In the genomic region with DNA sequence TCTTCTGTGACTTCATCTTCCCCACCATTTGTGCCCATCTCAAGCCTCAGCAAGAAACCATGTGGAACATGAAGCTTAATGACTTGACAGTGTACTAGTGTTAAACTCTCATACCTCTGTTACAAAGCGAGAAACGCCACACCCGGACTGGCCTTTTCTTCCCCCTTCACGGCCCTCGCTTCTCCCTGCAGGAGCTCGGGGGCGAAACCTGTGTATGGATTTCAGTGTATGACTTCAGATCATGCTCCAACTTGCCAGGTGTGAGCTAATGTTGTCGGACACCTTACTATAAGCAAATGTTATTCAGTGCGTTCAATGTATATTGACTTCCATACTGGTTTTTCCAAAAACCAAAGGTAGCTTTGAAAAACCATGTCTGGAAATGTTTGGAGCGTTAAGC, we compare ENCODE assay signal across 15 cellular contexts. TPM values are rescaled to one million over a fixed set of nuclear protein-coding genes. Genes with fewer than 3 reads are reported as not detected.
A peak's percentile ranks its signal among the peaks of the same experiment; 100 is the strongest.
DNase-seq lines count a peak whose midpoint lies in the region; ATAC-seq, FAIRE-seq and TF ChIP-seq lines count a peak whose summit lies in the region.
"Had no signal": no experiment of that assay in that cellular context is flagged by ENCODE, and none has a peak within 500 bp of the region (broad histone marks: within the 10 kb centered on the region; RNA-seq: fewer than 3 reads in every experiment).

No MANE protein-coding gene starts in this region.

- in situ Hi-C loops in HepG2 (cut with HindIII; ENCODE audit: extremely low pct_ligation_motif_present, low pct_unique_long_range_greater_than_20kb), result no loop called here

- H3K27me3 ChIP-seq in HepG2 (ENCODE audit: control insufficient read depth in 1 of 2, insufficient read depth in 2 of 2, low read length in 2 of 2) (no peaks in the 10 kb centered on the region), right lobe of liver (no peaks in the 10 kb centered on the region), esophagus squamous epithelium (no peaks in the 10 kb centered on the region)
- H3K27me3 ChIP-seq: BE2C had no signal

- TF ChIP-seq RAD21 in HepG2 (CRISPR knock-in tag; IDR thresholded peaks at IDR 0.05), result no peak

- intact Hi-C loops in HepG2 (cut with micrococcal nuclease; ENCODE audit: unreplicated experiment), result no loop called here
- intact Hi-C loops in right lobe of liver (cut with DNase I), result no loop called here
- intact Hi-C loops in esophagus squamous epithelium (cut with DNase I), result no loop called here

- BruUV-seq in HepG2 (replicated peaks; lab: Mats Ljungman, UMichigan), result no TSS peak

- TF ChIP-seq EP300 in HepG2 (IDR thresholded peaks at IDR 0.05; ENCODE audit: low read depth in 2 of 2, low read length in 2 of 2) (no peak), HepG2 (CRISPR knock-in tag; IDR thresholded peaks at IDR 0.05; ENCODE audit: borderline replicate concordance) (no peak)

- TF ChIP-seq CTCF in HepG2 (CRISPR knock-in tag; IDR thresholded peaks at IDR 0.05) (no peak), right lobe of liver (IDR thresholded peaks at IDR 0.05) (no peak), esophagus squamous epithelium (IDR thresholded peaks at IDR 0.05) (no peak), type B pancreatic cell (conservative IDR thresholded peaks at IDR 0.05) (no peak), coronary artery (IDR thresholded peaks at IDR 0.05) (no peak)

- H4K20me1 ChIP-seq in HepG2 (ENCODE audit: insufficient read depth, low read length), result no peaks in the 10 kb centered on the region

- no peak overlapping the region for H3K9ac ChIP-seq in HepG2 (ENCODE audit: insufficient read depth, low read depth, low read length)

- H2AFZ ChIP-seq in HepG2 (ENCODE audit: low read length), result no peak overlapping the region

- 96% methylated on average over 10 of the region's 10 CpGs for WGBS in HepG2 (ENCODE audit: low lambda C conversion rate)
- WGBS in right lobe of liver (ENCODE audit: insufficient coverage, low coverage, low lambda C conversion rate, missing lambda C conversion rate), result 86% methylated on average over 9 of the region's 10 CpGs
- WGBS in esophagus squamous epithelium, 2 donors, result 40 to 64% methylated on average over 10 of the region's 10 CpGs

- H3K27ac ChIP-seq in HepG2 (ENCODE audit: extremely low read length, insufficient read depth, low read length) (no peak overlapping the region), right lobe of liver (no peak overlapping the region), esophagus squamous epithelium (peak overlapping the region; percentile 23 to 71 (median 29)), coronary artery (no peak overlapping the region)

- no peaks in the 10 kb centered on the region for H3K27me3 Mint-ChIP-seq in activated naive CD8-positive, alpha-beta T cell treated with anti-CD3 and anti-CD28 coated beads for 36 hours
- no peaks in the 10 kb centered on the region for H3K27me3 Mint-ChIP-seq in type B pancreatic cell
- H3K27me3 Mint-ChIP-seq: CD4-positive, alpha-beta memory T cell had no signal

- DNase-seq in HepG2 (ENCODE audit: low spot score) (no peak), right lobe of liver (no peak), esophagus squamous epithelium (lab: John Stamatoyannopoulos, UW) (no peak), type B pancreatic cell (ENCODE audit: extremely low spot score, unreplicated experiment) (no peak), coronary artery (ENCODE audit: low spot score) (no peak), D341Med (ENCODE audit: low spot score) (no peak)
- no peak for DNase-seq in activated naive CD8-positive, alpha-beta T cell treated with anti-CD3 and anti-CD28 coated beads for 36 hours
- DNase-seq: BE2C; CD4-positive, alpha-beta memory T cell; GF-D8; KG1; NCI-H1694 had no signal

- peaks cover 9% of the 10 kb centered on the region; the same call in 1 of the 2 replicates for H3K4me1 ChIP-seq in HepG2 (ENCODE audit: insufficient read depth, low read length)
- H3K4me1 ChIP-seq in right lobe of liver, result no peaks in the 10 kb centered on the region
- H3K4me1 ChIP-seq in esophagus squamous epithelium, result peaks cover 0 to 25% (median 10%) of the 10 kb centered on the region in 3 donors
- H3K4me1 ChIP-seq: BE2C had no signal

- H3K9me3 ChIP-seq in HepG2 (ENCODE audit: low read length), result no peaks in the 10 kb centered on the region
- H3K9me3 ChIP-seq in right lobe of liver, result no peaks in the 10 kb centered on the region
- no peaks in the 10 kb centered on the region for H3K9me3 ChIP-seq in esophagus squamous epithelium
- H3K9me3 ChIP-seq: BE2C had no signal

- peaks cover 21% of the 10 kb centered on the region for H3K36me3 Mint-ChIP-seq in activated naive CD8-positive, alpha-beta T cell treated with anti-CD3 and anti-CD28 coated beads for 36 hours
- peaks cover 30% of the 10 kb centered on the region for H3K36me3 Mint-ChIP-seq in type B pancreatic cell

- H3K9me3 Mint-ChIP-seq in activated naive CD8-positive, alpha-beta T cell treated with anti-CD3 and anti-CD28 coated beads for 36 hours, result no peaks in the 10 kb centered on the region
- peaks cover 3% of the 10 kb centered on the region for H3K9me3 Mint-ChIP-seq in type B pancreatic cell

- POLR2A ChIA-PET in HepG2 (lab: Yijun Ruan, JAX), result interaction anchor here (1.4 kb wide), 1 partner anchor 13 kb away, joined by 3 read pairs; no protein-coding TSS in a partner anchor

- no peaks in the 10 kb centered on the region for H3K4me1 Mint-ChIP-seq in activated naive CD8-positive, alpha-beta T cell treated with anti-CD3 and anti-CD28 coated beads for 36 hours
- H3K4me1 Mint-ChIP-seq in type B pancreatic cell (ENCODE audit: unreplicated experiment), result peaks cover 5% of the 10 kb centered on the region
- H3K4me1 Mint-ChIP-seq: CD4-positive, alpha-beta memory T cell had no signal

- H3K36me3 ChIP-seq in HepG2 (replicated peaks in 1 of 2; ENCODE audit: control insufficient read depth in 1 of 2, insufficient read depth in 2 of 2, low read length in 2 of 2) (peaks cover 29 to 52% of the 10 kb centered on the region in 2 experiments), right lobe of liver (peaks cover 2 to 56% (median 30%) of the 10 kb centered on the region in 4 donors), esophagus squamous epithelium (peaks cover 25 to 62% (median 25%) of the 10 kb centered on the region in 3 donors)

- H3K4me3 Mint-ChIP-seq in activated naive CD8-positive, alpha-beta T cell treated with anti-CD3 and anti-CD28 coated beads for 36 hours, result no peak overlapping the region
- no peak overlapping the region for H3K4me3 Mint-ChIP-seq in type B pancreatic cell
- H3K4me3 Mint-ChIP-seq: CD4-positive, alpha-beta memory T cell had no signal

- H3K27ac Mint-ChIP-seq in activated naive CD8-positive, alpha-beta T cell treated with anti-CD3 and anti-CD28 coated beads for 36 hours, result peak overlapping the region; percentile 16
- H3K27ac Mint-ChIP-seq in type B pancreatic cell, result peak overlapping the region; percentile 14

- H3K4me3 ChIP-seq in HepG2 (replicated peaks in 1 of 3; ENCODE audit: insufficient read depth in 1 of 3, low read depth in 2 of 3, low read length in 3 of 3) (no peak overlapping the region), right lobe of liver (no peak overlapping the region), esophagus squamous epithelium (no peak overlapping the region), coronary artery (no peak overlapping the region)

- no peak for TF ChIP-seq POLR2A in HepG2 (IDR thresholded peaks at IDR 0.05; ENCODE audit: insufficient read depth in 1 of 2, low read depth in 2 of 2, low read length in 2 of 2)
- TF ChIP-seq POLR2A in right lobe of liver (IDR thresholded peaks at IDR 0.05), result no peak
- no peak for TF ChIP-seq POLR2A in esophagus squamous epithelium (IDR thresholded peaks at IDR 0.05)

- H3K4me2 ChIP-seq in HepG2 (ENCODE audit: low read depth, low read length), result no peak overlapping the region

- no peak for FAIRE-seq in HepG2 (lab: Jason Lieb, UNC)

- no peaks in the 10 kb centered on the region for H3K79me2 ChIP-seq in HepG2 (ENCODE audit: insufficient read depth, low read length)

- CTCF ChIA-PET in HepG2 (lab: Yijun Ruan, JAX; ENCODE audit: low intra/inter-chr PET ratio, low total read pairs), result no interaction called here

- ATAC-seq in HepG2, result no peak
- ATAC-seq in right lobe of liver, result no peak

TF ChIP-seq in HepG2, 621 proteins besides CTCF, POLR2A, EP300 and RAD21:
- TF ChIP-seq JARID2 (CRISPR knock-in tag; IDR thresholded peaks at IDR 0.05; ENCODE audit: insufficient replicate concordance), result no peak
- TF ChIP-seq RBM22 (optimal IDR thresholded peaks at IDR 0.05; ENCODE audit: low read length), result peak; percentile 45

RNA-seq across cellular contexts. Expression of a gene that starts 20.1 kb away (rescaled TPM):
- total RNA-seq in HepG2 (2016; rRNA removed; fragmentation: Illumina TruSeq; extraction: Trizol) (1.7 and 3.3 TPM in 2 replicates), right lobe of liver (1 to 10 TPM in 4 of 6 experiments, under 1 TPM in 2; 0.43 to 1.6 (median 1.2) TPM), esophagus squamous epithelium (1 to 10 TPM in 1 of 4 donors, not detected in 3; 1.1 TPM), type B pancreatic cell (ENCODE audit: low replicate concordance) (0.45 and 0.63 TPM in 2 replicates)
- 0.44 and 1.0 TPM in 2 replicates for total RNA-seq in HepG2 (2016; cell fraction: cytosol; rRNA removed; fragmentation: Illumina TruSeq; extraction: Trizol; ENCODE audit: low read depth)
- 1.3 and 3.5 TPM in 2 replicates for total RNA-seq in HepG2 (2016; cell fraction: insoluble cytoplasmic fraction; rRNA removed; fragmentation: Illumina TruSeq; extraction: Trizol)
- total RNA-seq in HepG2 (2016; cell fraction: membrane; rRNA removed; fragmentation: Illumina TruSeq; extraction: Trizol), result 0.86 and 0.93 TPM in 2 replicates
- 4.1 and 5.6 TPM in 2 replicates for total RNA-seq in HepG2 (2016; cell fraction: nucleus; rRNA removed; fragmentation: Illumina TruSeq; extraction: Trizol)
- 1.2 and 1.7 TPM in 2 replicates for polyA plus RNA-seq in HepG2 (2011; rRNA removed)
- polyA plus RNA-seq in HepG2 (2011; cell fraction: cytosol; rRNA removed), result 0.36 and 0.38 TPM in 2 replicates
- 4.5 and 4.8 TPM in 2 replicates for polyA plus RNA-seq in HepG2 (2011; cell fraction: nucleus; rRNA removed)
- polyA plus RNA-seq in HepG2 (2012), result 0.80 and 1.3 TPM in 2 replicates
- polyA plus RNA-seq in HepG2 (2016; cell fraction: cytosol; fragmentation: Illumina TruSeq; extraction: Trizol; ENCODE audit: low read depth), result 0.45 and 0.52 TPM in 2 replicates
- polyA plus RNA-seq in HepG2 (2016; cell fraction: insoluble cytoplasmic fraction; fragmentation: Illumina TruSeq; extraction: Trizol; ENCODE audit: low read depth), result 1.1 and 1.2 TPM in 2 replicates
- polyA plus RNA-seq in HepG2 (2016; cell fraction: membrane; fragmentation: Illumina TruSeq; extraction: Trizol; ENCODE audit: low read depth), result 1.1 and 1.3 TPM in 2 replicates
- polyA plus RNA-seq in HepG2 (2016; cell fraction: nucleus; fragmentation: Illumina TruSeq; extraction: Trizol; ENCODE audit: insufficient read depth, low read depth), result 5.5 and 5.7 TPM in 2 replicates
- 0.77 and 1.0 TPM in 2 replicates for polyA minus RNA-seq in HepG2 (2011; rRNA and poly(A)+ RNA removed; ENCODE audit: low replicate concordance)
- polyA minus RNA-seq in HepG2 (2011; cell fraction: cytosol; rRNA and poly(A)+ RNA removed), result 0.49 TPM in 1 of 2 replicates, not detected in the other
- polyA minus RNA-seq in HepG2 (2011; cell fraction: nucleus; rRNA and poly(A)+ RNA removed), result 2.5 and 3.5 TPM in 2 replicates
- total RNA-seq in activated naive CD8-positive, alpha-beta T cell treated with anti-CD3 and anti-CD28 coated beads for 36 hours, result under 1 TPM in 1 of 2 experiments, not detected in 1; 0.10 TPM
- total RNA-seq: M059J, NCI-H460 had no signal
- polyA plus RNA-seq: AG04450; CD4-positive, alpha-beta memory T cell had no signal

Comparison
In these comparisons a context has a peak if more than half of its experiments do, and no peak if none do; other contexts are left out.
1. H3K27ac ChIP-seq: peak in esophagus squamous epithelium (4 of 4); none in HepG2 (single experiment), right lobe of liver (0 of 3) and coronary artery (0 of 2).